In the genomic region with DNA sequence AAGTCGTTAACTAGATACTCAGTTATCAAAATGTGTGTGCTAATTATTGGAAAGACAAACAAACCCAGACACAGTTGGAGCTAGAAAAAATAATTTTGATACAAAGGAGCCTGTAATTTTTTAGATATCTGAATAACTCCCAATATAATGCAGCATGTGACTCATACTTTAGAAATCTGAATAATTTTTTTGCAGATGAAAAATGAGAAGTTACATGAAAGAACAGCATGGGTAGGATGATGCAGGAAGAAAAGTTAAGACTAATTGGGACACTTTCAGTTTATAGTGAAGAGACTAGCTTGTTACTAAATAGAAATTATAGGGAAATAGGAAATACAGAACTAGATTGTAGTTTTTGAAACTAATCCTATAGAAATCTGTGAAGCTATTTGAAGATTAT, we compare ENCODE assay signal across 26 cellular contexts.
DNase-seq lines count a peak whose midpoint lies in the region; ATAC-seq, FAIRE-seq and TF ChIP-seq lines count a peak whose summit lies in the region.
"Had no signal": no experiment of that assay in that cellular context is flagged by ENCODE, and none has a peak within 500 bp of the region (broad histone marks: within the 10 kb centered on the region; RNA-seq: fewer than 3 reads in every experiment).

No MANE protein-coding gene starts in this region.

- H3K9me3 ChIP-seq in astrocyte (ENCODE audit: insufficient read depth, low read depth, low read length) = no peaks in the 10 kb centered on the region
- no peaks in the 10 kb centered on the region for H3K9me3 ChIP-seq in fibroblast of lung (ENCODE audit: control insufficient read depth, insufficient read depth, low read depth, low read length)
- no peaks in the 10 kb centered on the region for H3K9me3 ChIP-seq in left lung

- H3K4me3 Mint-ChIP-seq in astrocyte (ENCODE audit: unreplicated experiment) = no peak overlapping the region
- H3K4me3 Mint-ChIP-seq: B cell; CD8-positive, alpha-beta memory T cell; IgD-negative memory B cell had no signal

- intact Hi-C loops in left lung (cut with DNase I) = no loop called here

- H3K9me3 Mint-ChIP-seq in astrocyte (ENCODE audit: unreplicated experiment) = no peaks in the 10 kb centered on the region
- H3K9me3 Mint-ChIP-seq: IgD-negative memory B cell had no signal

- no peak for ATAC-seq in left lung
- ATAC-seq: HCT116 had no signal

- H3K27me3 ChIP-seq in astrocyte (ENCODE audit: insufficient read depth, low read length) (no peaks in the 10 kb centered on the region), fibroblast of lung (ENCODE audit: control insufficient read depth, insufficient read depth, low read length) (no peaks in the 10 kb centered on the region), left lung (no peaks in the 10 kb centered on the region)

- H3K4me1 Mint-ChIP-seq in astrocyte (ENCODE audit: low read depth, unreplicated experiment) = no peaks in the 10 kb centered on the region
- H3K4me1 Mint-ChIP-seq: B cell; CD8-positive, alpha-beta memory T cell; IgD-negative memory B cell had no signal

- H3K79me2 ChIP-seq in astrocyte (ENCODE audit: insufficient read depth, low read length) = no peaks in the 10 kb centered on the region
- no peaks in the 10 kb centered on the region for H3K79me2 ChIP-seq in fibroblast of lung (ENCODE audit: control insufficient read depth, insufficient read depth, low read length)

- no peak overlapping the region for H2AFZ ChIP-seq in astrocyte (ENCODE audit: low read depth, low read length)
- H2AFZ ChIP-seq in fibroblast of lung (ENCODE audit: low read length) = no peak overlapping the region

- H3K9ac ChIP-seq in astrocyte (ENCODE audit: low read length) (no peak overlapping the region), fibroblast of lung (ENCODE audit: insufficient read depth, low read length) (no peak overlapping the region)
- H3K9ac ChIP-seq: KMS-11 had no signal

- H3K4me3 ChIP-seq in astrocyte (ENCODE audit: insufficient read depth, low read depth, low read length) (no peak overlapping the region), fibroblast of lung (replicated peaks in 1 of 4; ENCODE audit: control extremely low read depth in 1 of 4, insufficient read depth in 1 of 4, low read depth in 3 of 4, low read length in 4 of 4) (no peak overlapping the region), retinal pigment epithelial cell (ENCODE audit: low read length) (no peak overlapping the region), left lung (no peak overlapping the region)

- H3K4me1 ChIP-seq in astrocyte (ENCODE audit: insufficient read depth, low read length) = no peaks in the 10 kb centered on the region
- H3K4me1 ChIP-seq in fibroblast of lung (ENCODE audit: control insufficient read depth, extremely low read depth, insufficient read depth, low read length) = peaks cover 2% of the 10 kb centered on the region
- H3K4me1 ChIP-seq in left lung = no peaks in the 10 kb centered on the region

- H3K27ac ChIP-seq in astrocyte (ENCODE audit: low read depth, low read length) (no peak overlapping the region), fibroblast of lung (ENCODE audit: insufficient read depth, low read length) (no peak overlapping the region), left lung (no peak overlapping the region)
- H3K27ac ChIP-seq: C4-2B, HL-60, KMS-11 had no signal

- H3K4me2 ChIP-seq in astrocyte (ENCODE audit: low read length) (peak overlapping the region; percentile 25), fibroblast of lung (ENCODE audit: extremely low read depth, insufficient read depth, low read length) (no peak overlapping the region)
- H3K4me2 ChIP-seq: KMS-11 had no signal

- H3K36me3 Mint-ChIP-seq in astrocyte (ENCODE audit: low read depth, unreplicated experiment) = no peaks in the 10 kb centered on the region
- H3K36me3 Mint-ChIP-seq: CD8-positive, alpha-beta memory T cell; IgD-negative memory B cell had no signal

- no peaks in the 10 kb centered on the region for H3K27me3 Mint-ChIP-seq in astrocyte (ENCODE audit: low read depth, unreplicated experiment)
- H3K27me3 Mint-ChIP-seq: B cell; CD8-positive, alpha-beta memory T cell; IgD-negative memory B cell had no signal

- H3K36me3 ChIP-seq in astrocyte (ENCODE audit: insufficient read depth, low read length) = no peaks in the 10 kb centered on the region
- no peaks in the 10 kb centered on the region for H3K36me3 ChIP-seq in fibroblast of lung (ENCODE audit: control insufficient read depth, insufficient read depth, low read length)
- no peaks in the 10 kb centered on the region for H3K36me3 ChIP-seq in left lung

- no peak overlapping the region for H3K27ac Mint-ChIP-seq in astrocyte (ENCODE audit: unreplicated experiment)
- H3K27ac Mint-ChIP-seq: B cell; CD8-positive, alpha-beta memory T cell; IgD-negative memory B cell had no signal

- TF ChIP-seq CTCF in astrocyte (IDR thresholded peaks at IDR 0.05; ENCODE audit: insufficient read depth, low read depth, low read length) (no peak), fibroblast of lung (conservative IDR thresholded peaks at IDR 0.05 in 1 of 2, IDR thresholded peaks at IDR 0.05 in 1 of 2; ENCODE audit: low read depth in 1 of 2, low read length in 2 of 2) (no peak), retinal pigment epithelial cell (conservative IDR thresholded peaks at IDR 0.05; ENCODE audit: low read depth, low read length) (no peak), GM10266 (IDR thresholded peaks at IDR 0.05; ENCODE audit: control insufficient read depth, insufficient read depth, low read depth, missing control alignments) (no peak), left lung (IDR thresholded peaks at IDR 0.05) (no peak)

- DNase-seq in NCI-H146 treated with DMSO at 0.1 percent for 48 hours (lab: John Stamatoyannopoulos, UW; ENCODE audit: unreplicated experiment) (peak; percentile 86), astrocyte (ENCODE audit: low read depth) (peak; percentile 7), fibroblast of lung (ENCODE audit: low read depth in 2 of 2) (peak; percentile 29 to 38), retinal pigment epithelial cell (ENCODE audit: low read depth) (peak; percentile 4), GM10266 (ENCODE audit: extremely low spot score) (no peak), NOMO-1 (lab: John Stamatoyannopoulos, UW; ENCODE audit: unreplicated experiment in 2 of 2) (no peak), NCI-H2196 (lab: John Stamatoyannopoulos, UW; ENCODE audit: unreplicated experiment) (no peak), left lung (no peak)
- DNase-seq: CD8-positive, alpha-beta memory T cell; DMS79 treated with DMSO at 0.1 percent for 48 hours; NCI-H1092; NCI-H1417 treated with DMSO at 0.1 percent for 48 hours; NCI-H187 treated with DMSO at 0.1 percent for 48 hours; NCI-H2171 treated with DMSO at 0.1 percent for 48 hours; NCI-H446 treated with DMSO at 0.1 percent for 48 hours; NCI-H526; NCI-H82; NK-92 treated with Interleukin-12 subunit alpha and Interleukin-12 subunit beta, amount 100 ng/mL, for 24 hours; RPMI8226; SHP77 had no signal

- H4K20me1 ChIP-seq in astrocyte (ENCODE audit: insufficient read depth, low read length) = no peaks in the 10 kb centered on the region
- no peaks in the 10 kb centered on the region for H4K20me1 ChIP-seq in fibroblast of lung (ENCODE audit: control insufficient read depth, extremely low read depth, insufficient read depth, low read length)

- FAIRE-seq in astrocyte (lab: Jason Lieb, UNC) = no peak

Comparison
In these comparisons a context has a peak if more than half of its experiments do, and no peak if none do; other contexts are left out.
1. DNase-seq: peak in NCI-H146 treated with DMSO at 0.1 percent for 48 hours (single experiment), astrocyte (single experiment), fibroblast of lung (2 of 2) and retinal pigment epithelial cell (single experiment); none in GM10266 (single experiment), NOMO-1 (0 of 2), NCI-H2196 (single experiment) and left lung (0 of 2).